Comparison of ENCODE assay signal across 11 cellular contexts in the genomic region with DNA sequence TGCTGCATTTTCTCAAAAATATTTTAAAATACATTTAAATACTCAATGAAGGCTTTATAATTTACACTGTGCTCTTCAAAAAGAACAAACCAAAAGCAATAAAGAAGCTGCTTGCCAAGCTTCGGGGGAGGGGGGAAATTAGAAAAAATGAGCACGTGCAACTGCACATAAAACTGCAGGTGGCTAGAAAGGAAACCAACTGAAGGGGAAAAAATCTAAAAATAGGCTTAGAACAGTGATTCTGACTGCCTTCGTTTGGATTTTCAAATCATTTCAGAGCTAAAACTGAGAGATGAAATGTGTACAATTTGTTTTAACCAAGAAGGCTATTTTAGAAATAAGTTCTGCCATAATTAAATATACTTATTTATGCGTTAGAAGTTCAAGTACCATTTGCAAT.
DNase-seq lines count a peak whose midpoint lies in the region; ATAC-seq and TF ChIP-seq lines count a peak whose summit lies in the region.
"Had no signal": no experiment of that assay in that cellular context is flagged by ENCODE, and none has a peak within 500 bp of the region (broad histone marks: within the 10 kb centered on the region; RNA-seq: fewer than 3 reads in every experiment).

No MANE protein-coding gene starts in this region.

- BruUV-seq in mammary epithelial cell (replicated peaks; lab: Mats Ljungman, UMichigan), result no TSS peak

- CTCF ChIA-PET in mammary epithelial cell (lab: Charles Lee; ENCODE audit: low non-redundant PET), result no interaction called here

- no peak for TF ChIP-seq CTCF in mammary epithelial cell (conservative IDR thresholded peaks at IDR 0.05 in 1 of 2, IDR thresholded peaks at IDR 0.05 in 1 of 2; ENCODE audit: extremely low read depth in 1 of 2, insufficient read depth in 1 of 2, low read depth in 1 of 2, low read length in 2 of 2)

- H4K20me1 ChIP-seq in mammary epithelial cell (ENCODE audit: insufficient read depth, low read length), result no peaks in the 10 kb centered on the region

- peaks cover 97% of the 10 kb centered on the region for H3K79me2 ChIP-seq in mammary epithelial cell (ENCODE audit: insufficient read depth, low read length)

- no peaks in the 10 kb centered on the region for H3K36me3 ChIP-seq in mammary epithelial cell (ENCODE audit: insufficient read depth, low read length)
- H3K36me3 ChIP-seq: thyroid gland had no signal

- H3K27me3 ChIP-seq in mammary epithelial cell (ENCODE audit: insufficient read depth, low read length), result no peaks in the 10 kb centered on the region
- H3K27me3 ChIP-seq: thyroid gland had no signal

- peak overlapping the region; percentile 54 for H3K27ac ChIP-seq in caudate nucleus (ENCODE audit: low read depth, low read length)
- H3K27ac ChIP-seq in mammary epithelial cell (ENCODE audit: insufficient read depth, low read depth, low read length), result no peak overlapping the region
- H3K27ac ChIP-seq: thyroid gland had no signal

- intact Hi-C loops in mammary epithelial cell (cut with micrococcal nuclease), result no loop called here

- H3K4me2 ChIP-seq in mammary epithelial cell (ENCODE audit: insufficient read depth, low read depth, low read length), result no peak overlapping the region

- peak; percentile 59 for DNase-seq in GF-D8 (lab: John Stamatoyannopoulos, UW)
- DNase-seq in caudate nucleus (lab: John Stamatoyannopoulos, UW), result peak in 2 of 61 donors; percentile 2 to 47
- DNase-seq in retina, result no peak
- no peak for DNase-seq in stimulated activated CD4-positive, alpha-beta T cell treated with anti-CD3 and anti-CD28 coated beads, Interleukin-15, amount 100 ng/mL, for 24 hours
- no peak for DNase-seq in mammary epithelial cell
- DNase-seq: stimulated activated CD4-positive, alpha-beta T cell treated with anti-CD3 and anti-CD28 coated beads, Interleukin-12 subunit alpha, Interleukin-12 subunit beta, amount 100 ng/mL, for 4 hours; SW 1271 had no signal

- ATAC-seq in GM19023 (IDR thresholded peaks at IDR 0.05; ENCODE audit: unreplicated experiment) (peak; percentile 47), HG03342 (IDR thresholded peaks at IDR 0.05; ENCODE audit: unreplicated experiment) (peak; percentile 61), GM21515 (IDR thresholded peaks at IDR 0.05; ENCODE audit: unreplicated experiment) (no peak)

- H2AFZ ChIP-seq in mammary epithelial cell (ENCODE audit: low read depth, low read length), result no peak overlapping the region

- H3K9ac ChIP-seq in mammary epithelial cell (ENCODE audit: insufficient read depth, low read length), result no peak overlapping the region

- dilution Hi-C loops in mammary epithelial cell (cut with HindIII; ENCODE audit: low sequenced_read_pairs), result loop anchor here (5.0 kb wide), 1 partner anchor 43 kb away; no protein-coding TSS in a partner anchor

- 45% methylated on average over 4 of the region's 4 CpGs for WGBS in mammary epithelial cell (ENCODE audit: low coverage, missing lambda C conversion rate)

- H3K9me3 ChIP-seq in mammary epithelial cell (replicated peaks; ENCODE audit: insufficient read depth, low read length), result no peaks in the 10 kb centered on the region
- H3K9me3 ChIP-seq: thyroid gland had no signal

- no peaks in the 10 kb centered on the region for H3K4me1 ChIP-seq in mammary epithelial cell (ENCODE audit: insufficient read depth, low read length)

- no peak overlapping the region for H3K4me3 ChIP-seq in mammary epithelial cell (replicated peaks in 1 of 3; ENCODE audit: insufficient read depth in 1 of 3, low read depth in 2 of 3, low read length in 3 of 3)
- H3K4me3 ChIP-seq: thyroid gland had no signal

- in situ Hi-C loops in mammary epithelial cell (cut with MboI; ENCODE audit: low sequenced_read_pairs in 2 of 2), result no loop called here
